Comparison of ENCODE assay signal across 8 cellular contexts in the genomic region with DNA sequence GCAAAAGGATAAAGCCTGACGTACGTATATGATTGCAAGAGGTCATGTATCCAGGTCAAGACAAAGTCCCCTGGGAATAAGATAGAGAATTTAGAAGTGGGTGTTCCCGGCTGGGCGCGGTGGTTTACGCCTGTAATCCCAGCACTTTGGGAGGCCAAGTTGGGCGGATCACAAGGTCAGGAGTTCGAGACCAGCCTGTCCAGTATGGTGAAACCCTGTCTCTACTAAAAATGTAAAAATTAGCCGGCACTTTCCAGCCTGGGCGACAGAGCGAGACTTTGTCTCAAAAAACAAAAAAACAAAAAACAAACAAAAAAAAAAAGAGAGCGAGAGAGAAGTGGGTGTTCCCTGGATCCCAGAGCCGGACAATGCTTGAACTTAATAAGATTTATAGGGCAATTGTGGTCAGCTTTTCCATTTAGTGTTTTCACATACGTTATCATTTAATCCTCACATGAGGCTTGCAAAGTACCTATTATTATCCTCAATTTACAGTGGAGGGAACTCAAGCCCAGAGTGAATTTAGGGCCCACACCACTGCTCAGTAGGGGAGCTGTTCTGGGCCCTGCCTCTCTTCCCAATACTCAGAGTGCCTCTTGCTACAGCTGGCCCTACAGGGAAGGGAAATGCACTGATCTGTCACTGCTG. TPM values are rescaled to one million over a fixed set of nuclear protein-coding genes. Genes with fewer than 3 reads are reported as not detected.
DNase-seq lines count a peak whose midpoint lies in the region; ATAC-seq lines count a peak whose summit lies in the region.
"Had no signal": no experiment of that assay in that cellular context is flagged by ENCODE, and none has a peak within 500 bp of the region (broad histone marks: within the 10 kb centered on the region; RNA-seq: fewer than 3 reads in every experiment).

No MANE protein-coding gene starts in this region.

- H3K4me3 Mint-ChIP-seq in activated T-cell treated with anti-CD3 and anti-CD28 coated beads, Interleukin-2, amount 50 U/mL, for 72 hours, result peak overlapping the region; percentile 23 to 63

- H3K9me3 Mint-ChIP-seq in activated T-cell treated with anti-CD3 and anti-CD28 coated beads, Interleukin-2, amount 50 U/mL, for 72 hours, result no peaks in the 10 kb centered on the region

- no peak overlapping the region for H3K27ac Mint-ChIP-seq in activated T-cell treated with anti-CD3 and anti-CD28 coated beads, Interleukin-2, amount 50 U/mL, for 72 hours

- peaks cover 42% of the 10 kb centered on the region for H3K27me3 Mint-ChIP-seq in activated T-cell treated with anti-CD3 and anti-CD28 coated beads, Interleukin-2, amount 50 U/mL, for 72 hours (ENCODE audit: low read depth)

- H3K27ac ChIP-seq in substantia nigra (ENCODE audit: low read depth, low read length, poor library complexity, severe bottlenecking), result peak overlapping the region; percentile 92

- ATAC-seq in activated T-cell treated with anti-CD3 and anti-CD28 coated beads, Interleukin-2, amount 50 U/mL, for 72 hours (replicated peaks in 1 of 2), result no peak

- DNase-seq in activated T-cell treated with anti-CD3 and anti-CD28 coated beads, Interleukin-2, amount 50 U/mL, for 72 hours, result no peak
- no peak for DNase-seq in activated T-cell treated with anti-CD3 and anti-CD28 coated beads, Interleukin-2, amount 50 U/mL, for 1 hour
- DNase-seq in fibroblast of gingiva (ENCODE audit: low read depth) (peak; percentile 58), substantia nigra (lab: John Stamatoyannopoulos, UW) (no peak), SK-N-DZ (ENCODE audit: low spot score) (no peak), SKM-1 (lab: John Stamatoyannopoulos, UW; ENCODE audit: unreplicated experiment) (no peak)

- H3K36me3 Mint-ChIP-seq in activated T-cell treated with anti-CD3 and anti-CD28 coated beads, Interleukin-2, amount 50 U/mL, for 72 hours (ENCODE audit: insufficient read depth in 2 of 2), result peaks cover 0 to 1% of the 10 kb centered on the region in 2 donors

- H3K4me1 Mint-ChIP-seq in activated T-cell treated with anti-CD3 and anti-CD28 coated beads, Interleukin-2, amount 50 U/mL, for 72 hours (ENCODE audit: low read depth), result peaks cover 38% of the 10 kb centered on the region

RNA-seq across cellular contexts. Expression of a gene that starts 0.5 kb away (rescaled TPM):
- not detected for total RNA-seq in activated T-cell treated with anti-CD3 and anti-CD28 coated beads, Interleukin-2, amount 50 U/mL, for 72 hours
- polyA plus RNA-seq in SK-N-DZ (2014; cell fraction: cytosol; rRNA removed), result not detected in 2 replicates
- polyA plus RNA-seq in SK-N-DZ (2014; cell fraction: nucleus; rRNA removed), result not detected in 2 replicates
- total RNA-seq: NCI-H460, right atrium auricular region had no signal

RNA-seq across cellular contexts. Expression of a gene that starts 2.1 kb away (rescaled TPM):
- total RNA-seq in activated T-cell treated with anti-CD3 and anti-CD28 coated beads, Interleukin-2, amount 50 U/mL, for 72 hours, result 1 to 10 TPM in 1 of 2 donors, under 1 TPM in 1; 0.46 to 1.1 TPM
- 0.30 TPM in 1 of 2 replicates, not detected in the other for polyA plus RNA-seq in SK-N-DZ (2014; cell fraction: cytosol; rRNA removed)
- polyA plus RNA-seq in SK-N-DZ (2014; cell fraction: nucleus; rRNA removed), result 0.79 TPM in 1 of 2 replicates, not detected in the other
- total RNA-seq: NCI-H460 had no signal

RNA-seq across cellular contexts. Expression of a gene that starts 7.7 kb away (rescaled TPM):
- 10 to 100 TPM; 56.3 to 68.7 TPM for total RNA-seq in activated T-cell treated with anti-CD3 and anti-CD28 coated beads, Interleukin-2, amount 50 U/mL, for 72 hours
- 339 and 369 TPM in 2 replicates for polyA plus RNA-seq in SK-N-DZ (2014; cell fraction: cytosol; rRNA removed)
- polyA plus RNA-seq in SK-N-DZ (2014; cell fraction: nucleus; rRNA removed), result 139 and 215 TPM in 2 replicates

RNA-seq across cellular contexts. Expression of a gene that starts 16.6 kb away (rescaled TPM):
- not detected for total RNA-seq in activated T-cell treated with anti-CD3 and anti-CD28 coated beads, Interleukin-2, amount 50 U/mL, for 72 hours
- polyA plus RNA-seq in SK-N-DZ (2014; cell fraction: cytosol; rRNA removed), result not detected in 2 replicates
- not detected in 2 replicates for polyA plus RNA-seq in SK-N-DZ (2014; cell fraction: nucleus; rRNA removed)
- total RNA-seq: NCI-H460, right atrium auricular region had no signal
